Comparison of ENCODE assay signal across 16 cellular contexts in genomic region chr7:101915000-101915399, GRCh38.
A peak's percentile ranks its signal among the peaks of the same experiment; 100 is the strongest.
DNase-seq lines count a peak whose midpoint lies in the region; ATAC-seq and TF ChIP-seq lines count a peak whose summit lies in the region.
"Had no signal": no experiment of that assay in that cellular context is flagged by ENCODE, and none has a peak within 500 bp of the region (broad histone marks: within the 10 kb centered on the region; RNA-seq: fewer than 3 reads in every experiment).

No MANE protein-coding gene starts in this region.

- WGBS in heart left ventricle, 4 donors = 50 to 70% (median 67%) methylated on average over 9 to 15 of the region's 15 CpGs

- no peak overlapping the region for H3K27ac Mint-ChIP-seq in activated CD4-positive, alpha-beta T cell treated with anti-CD3 and anti-CD28 coated beads for 36 hours
- H3K27ac Mint-ChIP-seq: activated CD4-positive, alpha-beta memory T cell treated with anti-CD3 and anti-CD28 coated beads for 36 hours; activated naive CD8-positive, alpha-beta T cell; HFFc6 had no signal

- ATAC-seq in heart left ventricle (peak; percentile 62 to 77 (median 66)), HG02623 (IDR thresholded peaks at IDR 0.05; ENCODE audit: unreplicated experiment) (no peak)
- no peak for ATAC-seq in activated CD4-positive, alpha-beta T cell treated with anti-CD3 and anti-CD28 coated beads for 36 hours

- CTCF ChIA-PET in activated CD4-positive, alpha-beta T cell treated with anti-CD3 and anti-CD28 coated beads for 36 hours (lab: Charles Lee) = interaction anchor here (0.6 to 0.8 kb wide), 2 partner anchors 186 to 1879 kb away, joined by 3 read pairs; no protein-coding TSS in a partner anchor

- peak overlapping the region in 10 of 11 experiments; percentile 1 to 51 (median 40); a peak in 12 of 22 replicates for H3K4me2 ChIP-seq in BLaER1 treated with 17β-estradiol and CSF1 and Interleukin-3, amounts not matched to agents 10 nM and 100 nM

- H3K4me1 Mint-ChIP-seq in activated CD4-positive, alpha-beta T cell treated with anti-CD3 and anti-CD28 coated beads for 36 hours = peaks cover 6% of the 10 kb centered on the region

- no peaks in the 10 kb centered on the region for H3K9me3 Mint-ChIP-seq in activated CD4-positive, alpha-beta T cell treated with anti-CD3 and anti-CD28 coated beads for 36 hours (ENCODE audit: low read depth)
- H3K9me3 Mint-ChIP-seq: activated CD4-positive, alpha-beta memory T cell treated with anti-CD3 and anti-CD28 coated beads for 36 hours; HFFc6 had no signal

- H3K27me3 Mint-ChIP-seq in activated CD4-positive, alpha-beta T cell treated with anti-CD3 and anti-CD28 coated beads for 36 hours = no peaks in the 10 kb centered on the region
- H3K27me3 Mint-ChIP-seq: activated CD4-positive, alpha-beta memory T cell treated with anti-CD3 and anti-CD28 coated beads for 36 hours; activated naive CD8-positive, alpha-beta T cell had no signal

- peak overlapping the region in 2 of 11 experiments; percentile 5 to 28; a peak in 2 of 22 replicates for H3K9ac ChIP-seq in BLaER1 treated with 17β-estradiol and CSF1 and Interleukin-3, amounts not matched to agents 10 nM and 100 nM

- H3K36me3 Mint-ChIP-seq in activated CD4-positive, alpha-beta T cell treated with anti-CD3 and anti-CD28 coated beads for 36 hours (ENCODE audit: low read depth) = peaks cover 6% of the 10 kb centered on the region

- no peaks in the 10 kb centered on the region for H3K9me3 ChIP-seq in BLaER1 treated with 17β-estradiol and CSF1 and Interleukin-3, amounts not matched to agents 10 nM and 100 nM (replicated peaks in 1 of 11)
- no peaks in the 10 kb centered on the region for H3K9me3 ChIP-seq in heart left ventricle
- H3K9me3 ChIP-seq: tibial nerve had no signal

- no peak overlapping the region for H3K4me3 ChIP-seq in BLaER1 treated with 17β-estradiol and CSF1 and Interleukin-3, amounts not matched to agents 10 nM and 100 nM
- H3K4me3 ChIP-seq in heart left ventricle = no peak overlapping the region
- H3K4me3 ChIP-seq: tibial nerve had no signal

- peaks cover 30 to 78% (median 68%) of the 10 kb centered on the region in 10 experiments for H3K4me1 ChIP-seq in BLaER1 treated with 17β-estradiol and CSF1 and Interleukin-3, amounts not matched to agents 10 nM and 100 nM
- peaks cover 0 to 47% (median 29%) of the 10 kb centered on the region in 12 donors for H3K4me1 ChIP-seq in heart left ventricle

- POLR2A ChIA-PET in activated CD4-positive, alpha-beta T cell treated with anti-CD3 and anti-CD28 coated beads for 36 hours (lab: Charles Lee) = interaction anchor here (0.6 kb wide), 1 partner anchor 44 kb away, joined by 3 read pairs; no protein-coding TSS in a partner anchor

- H4K20me1 ChIP-seq in BLaER1 treated with 17β-estradiol and CSF1 and Interleukin-3, amounts not matched to agents 10 nM and 100 nM = peaks cover 40 to 96% (median 75%) of the 10 kb centered on the region in 11 experiments; a peak in 21 of 22 replicates

- H3K36me3 ChIP-seq in BLaER1 treated with 17β-estradiol and CSF1 and Interleukin-3, amounts not matched to agents 10 nM and 100 nM = peaks cover 50 to 78% (median 70%) of the 10 kb centered on the region in 11 experiments
- H3K36me3 ChIP-seq in heart left ventricle = peaks cover 0 to 37% (median 26%) of the 10 kb centered on the region in 9 donors

- no peak for TF ChIP-seq POLR2A in heart left ventricle (IDR thresholded peaks at IDR 0.05)

- peak; percentile 72 for DNase-seq in NCI-H446 treated with DMSO at 0.1 percent for 48 hours (lab: John Stamatoyannopoulos, UW)
- DNase-seq in heart left ventricle = peak; percentile 62 to 82 (median 74)
- peak in 9 of 10 donors; percentile 26 to 94 (median 69) for DNase-seq in posterior cingulate gyrus
- DNase-seq in activated CD4-positive, alpha-beta T cell treated with anti-CD3 and anti-CD28 coated beads for 36 hours = no peak
- no peak for DNase-seq in Kasumi-1 (lab: John Stamatoyannopoulos, UW)
- no peak for DNase-seq in T-helper 9 cell
- DNase-seq: activated CD4-positive, alpha-beta memory T cell treated with anti-CD3 and anti-CD28 coated beads for 36 hours; activated T-cell treated with anti-CD3 and anti-CD28 coated beads, Interleukin-2, amount 50 U/mL, for 48 hours; HFFc6; mammary epithelial cell; NCI-H1092 treated with DMSO at 0.1 percent for 48 hours; NCI-H2227 treated with DMSO at 0.1 percent for 48 hours had no signal

- no peaks in the 10 kb centered on the region for H3K27me3 ChIP-seq in BLaER1 treated with 17β-estradiol and CSF1 and Interleukin-3, amounts not matched to agents 10 nM and 100 nM
- H3K27me3 ChIP-seq in heart left ventricle = no peaks in the 10 kb centered on the region
- H3K27me3 ChIP-seq: tibial nerve had no signal

- peak overlapping the region in 9 of 11 experiments; percentile 15 to 66 (median 51); a peak in 15 of 22 replicates for H3K27ac ChIP-seq in BLaER1 treated with 17β-estradiol and CSF1 and Interleukin-3, amounts not matched to agents 10 nM and 100 nM
- peak overlapping the region; percentile 11 to 87 (median 73) for H3K27ac ChIP-seq in heart left ventricle

- intact Hi-C loops in heart left ventricle (cut with DNase I) = loop anchor here in 1 of 10 donors (5.0 kb wide), 1 partner anchor 58 kb away; no protein-coding TSS in a partner anchor
- intact Hi-C loops in posterior cingulate gyrus (cut with DNase I) = no loop called here
- intact Hi-C loops in activated CD4-positive, alpha-beta T cell treated with anti-CD3 and anti-CD28 coated beads for 36 hours (cut with DNase I, micrococcal nuclease) = no loop called here

- TF ChIP-seq CTCF in heart left ventricle (IDR thresholded peaks at IDR 0.05) = no peak

- no peak overlapping the region for H3K4me3 Mint-ChIP-seq in activated CD4-positive, alpha-beta T cell treated with anti-CD3 and anti-CD28 coated beads for 36 hours
- H3K4me3 Mint-ChIP-seq: activated CD4-positive, alpha-beta memory T cell treated with anti-CD3 and anti-CD28 coated beads for 36 hours; activated naive CD8-positive, alpha-beta T cell; HFFc6 had no signal

Comparison
In these comparisons a context has a peak if more than half of its experiments do, and no peak if none do; other contexts are left out.
1. DNase-seq: peak in NCI-H446 treated with DMSO at 0.1 percent for 48 hours (single experiment), heart left ventricle (5 of 5) and posterior cingulate gyrus (9 of 10); none in activated CD4-positive, alpha-beta T cell treated with anti-CD3 and anti-CD28 coated beads for 36 hours (single experiment), Kasumi-1 (0 of 2) and T-helper 9 cell (single experiment).
2. ATAC-seq: peak in heart left ventricle (4 of 4); none in activated CD4-positive, alpha-beta T cell treated with anti-CD3 and anti-CD28 coated beads for 36 hours (single experiment) and HG02623 (single experiment).